Comparison of ENCODE assay signal across 16 cellular contexts in the genomic region with DNA sequence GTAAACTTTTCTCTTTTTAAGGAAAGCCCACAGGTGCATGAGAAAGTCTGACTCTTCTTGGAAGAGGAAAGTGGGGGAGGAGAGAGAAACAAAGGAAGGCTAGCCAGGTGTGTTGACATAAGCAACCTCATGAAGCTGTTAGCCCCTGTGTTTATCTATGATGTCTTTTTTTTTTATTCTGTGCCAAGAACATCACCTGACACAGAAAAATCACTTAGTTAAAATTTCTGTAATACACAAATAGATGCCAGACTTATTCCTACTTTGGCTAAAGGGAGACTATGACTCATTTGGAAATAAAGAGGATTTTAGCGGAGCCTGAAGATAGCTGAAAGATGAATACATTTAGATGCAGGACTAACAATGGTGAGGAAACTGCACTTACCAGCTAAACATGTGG. TPM values are rescaled to one million over a fixed set of nuclear protein-coding genes. Genes with fewer than 3 reads are reported as not detected.
A peak's percentile ranks its signal among the peaks of the same experiment; 100 is the strongest.
DNase-seq lines count a peak whose midpoint lies in the region; ATAC-seq and TF ChIP-seq lines count a peak whose summit lies in the region.
"Had no signal": no experiment of that assay in that cellular context is flagged by ENCODE, and none has a peak within 500 bp of the region (broad histone marks: within the 10 kb centered on the region; RNA-seq: fewer than 3 reads in every experiment).

No MANE protein-coding gene starts in this region.

- peaks cover 22% of the 10 kb centered on the region for H3K4me1 ChIP-seq in hepatocyte (ENCODE audit: insufficient read depth)
- H3K4me1 ChIP-seq: spleen had no signal

- no peaks in the 10 kb centered on the region for H4K20me1 ChIP-seq in hepatocyte (ENCODE audit: insufficient read depth, poor library complexity, severe bottlenecking)

- TF ChIP-seq CTCF in hepatocyte (IDR thresholded peaks at IDR 0.05; ENCODE audit: poor library complexity) = no peak

- no peaks in the 10 kb centered on the region for H3K27me3 ChIP-seq in hepatocyte
- H3K27me3 ChIP-seq: spleen had no signal

- H3K4me2 ChIP-seq in hepatocyte = no peak overlapping the region

- peak overlapping the region; percentile 79 for H3K27ac ChIP-seq in hepatocyte
- H3K27ac ChIP-seq: spleen had no signal

- H2AFZ ChIP-seq in hepatocyte = no peak overlapping the region

- no peak overlapping the region for H3K4me3 ChIP-seq in hepatocyte
- H3K4me3 ChIP-seq: spleen had no signal

- WGBS in hepatocyte (ENCODE audit: low lambda C conversion rate, missing lambda C conversion rate) = 89% methylated on average over 1 of the region's 1 CpG

- DNase-seq in COR-L47 (lab: John Stamatoyannopoulos, UW) (peak; percentile 86), NCI-H1105 treated with DMSO at 0.1 percent for 48 hours (lab: John Stamatoyannopoulos, UW) (peak; percentile 92), NCI-H748 (lab: John Stamatoyannopoulos, UW; ENCODE audit: unreplicated experiment) (peak; percentile 87), hepatocyte (ENCODE audit: low spot score) (no peak), NOMO-1 treated with dmso at 0.1 percent for 144 hours (lab: John Stamatoyannopoulos, UW; ENCODE audit: unreplicated experiment) (no peak), cerebellar nuclear complex (lab: John Stamatoyannopoulos, UW) (no peak)
- DNase-seq: activated CD4-positive, alpha-beta T cell treated with anti-CD3 and anti-CD28 coated beads for 36 hours; activated T-cell treated with anti-CD3 and anti-CD28 coated beads, Interleukin-2, amount 50 U/mL, for 24 hours; NCI-H524 treated with DMSO at 0.1 percent for 48 hours; spleen; T-helper 17 cell had no signal

- no peaks in the 10 kb centered on the region for H3K9me2 ChIP-seq in hepatocyte (replicated peaks; ENCODE audit: insufficient read depth)

- no peaks in the 10 kb centered on the region for H3K36me3 ChIP-seq in hepatocyte (replicated peaks; ENCODE audit: insufficient read depth, low read depth)
- H3K36me3 ChIP-seq: spleen had no signal

- ATAC-seq in activated CD4-positive, CD25-positive, alpha-beta regulatory T cell treated with anti-CD3 and anti-CD28 coated beads, Interleukin-2, amount 50 U/mL, for 24 hours = no peak
- ATAC-seq in GM21619 (IDR thresholded peaks at IDR 0.05; ENCODE audit: unreplicated experiment) = no peak
- ATAC-seq: activated CD4-positive, alpha-beta T cell treated with anti-CD3 and anti-CD28 coated beads for 36 hours; HCT116; T-helper 17 cell had no signal

- H3K9me3 ChIP-seq in hepatocyte (ENCODE audit: low read depth) = peaks cover 5% of the 10 kb centered on the region

- H3K79me2 ChIP-seq in hepatocyte = no peaks in the 10 kb centered on the region

RNA-seq across cellular contexts. Expression of a gene that starts 58.3 kb away (rescaled TPM):
- total RNA-seq in hepatocyte = 41.8 and 45.2 TPM in 2 replicates
- 13.8 and 19.8 TPM in 2 replicates for polyA plus RNA-seq in hepatocyte
- total RNA-seq: cerebellum, T-helper 17 cell had no signal
- polyA plus RNA-seq: AG04450 had no signal

Comparison
In these comparisons a context has a peak if more than half of its experiments do, and no peak if none do; other contexts are left out.
1. DNase-seq: peak in COR-L47 (single experiment), NCI-H1105 treated with DMSO at 0.1 percent for 48 hours (single experiment) and NCI-H748 (single experiment); none in hepatocyte (single experiment), NOMO-1 treated with dmso at 0.1 percent for 144 hours (single experiment) and cerebellar nuclear complex (0 of 2).